Comparison of ENCODE assay signal across 19 cellular contexts in the genomic region with DNA sequence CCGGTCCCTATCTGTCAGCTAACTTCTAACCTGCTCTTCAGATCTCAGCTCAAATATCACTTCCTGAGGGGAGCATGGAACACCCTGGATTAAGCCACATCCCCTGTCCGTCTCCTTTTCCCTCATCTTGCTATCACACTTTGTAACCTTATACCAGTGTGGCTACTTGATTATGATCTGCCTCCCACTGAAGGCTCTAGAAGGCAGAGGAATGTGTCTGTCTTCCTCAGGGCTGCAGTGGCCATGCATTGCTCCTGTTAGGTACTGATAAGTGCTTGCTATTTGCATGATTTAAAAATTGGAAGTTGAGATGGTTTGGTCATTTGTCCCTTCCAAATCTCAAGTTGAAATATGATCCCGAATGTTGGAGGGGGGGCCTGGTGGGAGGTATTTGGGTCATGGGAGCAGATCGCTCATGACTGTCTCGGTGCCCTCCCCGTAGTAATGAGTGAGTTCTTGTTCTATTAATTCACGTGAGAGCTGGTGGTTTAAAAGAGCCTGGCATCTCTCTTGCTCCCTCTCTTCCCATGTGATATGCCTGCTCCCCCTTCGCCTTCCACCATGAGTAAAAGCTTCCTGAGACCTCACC.
"Had no signal": no experiment of that assay in that cellular context is flagged by ENCODE, and none has a peak within 500 bp of the region (broad histone marks: within the 10 kb centered on the region; RNA-seq: fewer than 3 reads in every experiment).

No MANE protein-coding gene starts in this region.

- H3K9ac ChIP-seq: parathyroid adenoma had no signal

- H3K4me1 ChIP-seq: uterus had no signal

- H3K4me3 ChIP-seq: esophagus squamous epithelium, tibial nerve, uterus had no signal

- H3K27me3 ChIP-seq: esophagus squamous epithelium, neutrophil, tibial nerve, uterus had no signal

- H3K36me3 ChIP-seq: esophagus squamous epithelium, neutrophil, uterus had no signal

- H3K27ac ChIP-seq: esophagus squamous epithelium, neutrophil, parathyroid adenoma, tibial nerve, uterus, VCaP had no signal

- H3K79me2 ChIP-seq: parathyroid adenoma had no signal

- DNase-seq: activated CD4-positive, alpha-beta T cell treated with anti-CD3 and anti-CD28 coated beads for 1 hour; activated CD8-positive, alpha-beta memory T cell treated with anti-CD3 and anti-CD28 coated beads for 24 hours; activated CD8-positive, alpha-beta memory T cell treated with anti-CD3 and anti-CD28 coated beads, Interleukin-2, amount 50 U/mL, for 48 hours; activated gamma-delta T cell; activated T-cell treated with anti-CD3 and anti-CD28 coated beads, Interleukin-2, amount 50 U/mL, for 48 hours; caudate nucleus; effector memory CD8-positive, alpha-beta T cell; esophagus squamous epithelium; immature natural killer cell; mesenchymal stem cell; naive thymus-derived CD8-positive, alpha-beta T cell; stimulated activated naive CD8-positive, alpha-beta T cell treated with anti-CD3 and anti-CD28 coated beads, Interleukin-15, Interleukin-2, amounts not matched to agents 100 U/mL and 50 U/mL, for 24 hours; substantia nigra; T-cell; uterus had no signal

- H3K9me3 ChIP-seq: esophagus squamous epithelium, neutrophil, uterus had no signal
